ENCODE assay signal across 1 cellular context in genomic region chr7:100119701-100120517, GRCh38.
A peak's percentile ranks its signal among the peaks of the same experiment; 100 is the strongest.
TF ChIP-seq lines count a peak whose summit lies in the region.

No MANE protein-coding gene starts in this region.

TF ChIP-seq in HepG2, 621 proteins besides CTCF, POLR2A, EP300 and RAD21 (continued from another document and continues in another):
- TF ChIP-seq RBM22 (optimal IDR thresholded peaks at IDR 0.05; ENCODE audit: low read length) (no peak), KDM5A (IDR thresholded peaks at IDR 0.05; ENCODE audit: borderline replicate concordance, low read length) (peak; percentile 11; the same call in 1 of the 2 replicates), ATF7 (IDR thresholded peaks at IDR 0.05) (no peak), ATF7 (CRISPR knock-in tag; IDR thresholded peaks at IDR 0.05) (no peak), KDM3A (CRISPR knock-in tag; IDR thresholded peaks at IDR 0.05; ENCODE audit: low read depth) (no peak), DMAP1 (CRISPR knock-in tag; IDR thresholded peaks at IDR 0.05) (peak; percentile 17; the same call in 1 of the 2 replicates), MEIS2 (CRISPR knock-in tag; IDR thresholded peaks at IDR 0.05) (no peak), ZNF549 (CRISPR knock-in tag; IDR thresholded peaks at IDR 0.05) (0 out of 2 replicates have a peak, but pooled peaks have one; percentile 8), RARG (CRISPR knock-in tag; IDR thresholded peaks at IDR 0.05; ENCODE audit: low read depth) (no peak), SNAPC4 (CRISPR knock-in tag; IDR thresholded peaks at IDR 0.05) (peak; percentile 67; the same call in 1 of the 2 replicates), ZFP36L1 (CRISPR knock-in tag; IDR thresholded peaks at IDR 0.05) (no peak), CCDC6 (CRISPR knock-in tag; IDR thresholded peaks at IDR 0.05) (0 out of 2 replicates have a peak, but pooled peaks have one; percentile 18), TP53 (CRISPR knock-in tag; conservative IDR thresholded peaks at IDR 0.05) (no peak), NR2F1 (CRISPR knock-in tag; IDR thresholded peaks at IDR 0.05) (no peak), ZNF619 (CRISPR knock-in tag; IDR thresholded peaks at IDR 0.05) (no peak), ZNF615 (CRISPR knock-in tag; IDR thresholded peaks at IDR 0.05; ENCODE audit: borderline replicate concordance) (no peak), NFKB2 (CRISPR knock-in tag; IDR thresholded peaks at IDR 0.05; ENCODE audit: borderline replicate concordance) (no peak), JDP2 (CRISPR knock-in tag; IDR thresholded peaks at IDR 0.05; ENCODE audit: borderline replicate concordance) (no peak), TARDBP (CRISPR knock-in tag; IDR thresholded peaks at IDR 0.05) (peak; percentile 5; the same call in 1 of the 2 replicates), EED (CRISPR knock-in tag; IDR thresholded peaks at IDR 0.05) (no peak), SRF (IDR thresholded peaks at IDR 0.05; ENCODE audit: low read depth, low read length) (no peak), GTF3A (CRISPR knock-in tag; conservative IDR thresholded peaks at IDR 0.05) (no peak), RBAK (CRISPR knock-in tag; IDR thresholded peaks at IDR 0.05) (no peak), ZNF124 (CRISPR knock-in tag; IDR thresholded peaks at IDR 0.05) (no peak), ZBTB37 (CRISPR knock-in tag; IDR thresholded peaks at IDR 0.05) (no peak), SRSF9 (IDR thresholded peaks at IDR 0.05; ENCODE audit: borderline replicate concordance, insufficient read depth, low read depth, low read length, poor library complexity, severe bottlenecking) (no peak), ZSCAN30 (CRISPR knock-in tag; IDR thresholded peaks at IDR 0.05) (no peak; the same call in 1 of the 2 replicates), TBX2 (CRISPR knock-in tag; IDR thresholded peaks at IDR 0.05; ENCODE audit: borderline replicate concordance) (peak; percentile 58; the same call in 1 of the 2 replicates), ZNF616 (CRISPR knock-in tag; IDR thresholded peaks at IDR 0.05; ENCODE audit: low read depth) (peak; percentile 69; the same call in 1 of the 2 replicates), ZNF761 (CRISPR knock-in tag; conservative IDR thresholded peaks at IDR 0.05) (no peak), DNMT3B (CRISPR knock-in tag; conservative IDR thresholded peaks at IDR 0.05) (no peak), XBP1 (CRISPR knock-in tag; IDR thresholded peaks at IDR 0.05) (no peak), CEBPB (IDR thresholded peaks at IDR 0.05; ENCODE audit: borderline replicate concordance, low read depth, low read length) (no peak), CHD4 (IDR thresholded peaks at IDR 0.05; ENCODE audit: borderline replicate concordance, low read length) (no peak), LCORL (IDR thresholded peaks at IDR 0.05) (0 out of 2 replicates have a peak, but pooled peaks have one; percentile 61), LCORL (CRISPR knock-in tag; IDR thresholded peaks at IDR 0.05) (peak; percentile 36), REPIN1 (CRISPR knock-in tag; IDR thresholded peaks at IDR 0.05; ENCODE audit: borderline replicate concordance, low read depth) (no peak), ZNF782 (CRISPR knock-in tag; IDR thresholded peaks at IDR 0.05; ENCODE audit: borderline replicate concordance) (no peak), ZNF275 (CRISPR knock-in tag; IDR thresholded peaks at IDR 0.05; ENCODE audit: borderline replicate concordance) (0 out of 2 replicates have a peak, but pooled peaks have one; percentile 27), ZNF12 (CRISPR knock-in tag; IDR thresholded peaks at IDR 0.05) (no peak), HDAC6 (IDR thresholded peaks at IDR 0.05; ENCODE audit: low read depth, low read length) (no peak), TCF7L2 (IDR thresholded peaks at IDR 0.05; ENCODE audit: low read depth, low read length) (no peak), ZNF672 (CRISPR knock-in tag; IDR thresholded peaks at IDR 0.05) (no peak), ZNF225 (CRISPR knock-in tag; IDR thresholded peaks at IDR 0.05) (no peak)
- TF ChIP-seq, protein P1, sequence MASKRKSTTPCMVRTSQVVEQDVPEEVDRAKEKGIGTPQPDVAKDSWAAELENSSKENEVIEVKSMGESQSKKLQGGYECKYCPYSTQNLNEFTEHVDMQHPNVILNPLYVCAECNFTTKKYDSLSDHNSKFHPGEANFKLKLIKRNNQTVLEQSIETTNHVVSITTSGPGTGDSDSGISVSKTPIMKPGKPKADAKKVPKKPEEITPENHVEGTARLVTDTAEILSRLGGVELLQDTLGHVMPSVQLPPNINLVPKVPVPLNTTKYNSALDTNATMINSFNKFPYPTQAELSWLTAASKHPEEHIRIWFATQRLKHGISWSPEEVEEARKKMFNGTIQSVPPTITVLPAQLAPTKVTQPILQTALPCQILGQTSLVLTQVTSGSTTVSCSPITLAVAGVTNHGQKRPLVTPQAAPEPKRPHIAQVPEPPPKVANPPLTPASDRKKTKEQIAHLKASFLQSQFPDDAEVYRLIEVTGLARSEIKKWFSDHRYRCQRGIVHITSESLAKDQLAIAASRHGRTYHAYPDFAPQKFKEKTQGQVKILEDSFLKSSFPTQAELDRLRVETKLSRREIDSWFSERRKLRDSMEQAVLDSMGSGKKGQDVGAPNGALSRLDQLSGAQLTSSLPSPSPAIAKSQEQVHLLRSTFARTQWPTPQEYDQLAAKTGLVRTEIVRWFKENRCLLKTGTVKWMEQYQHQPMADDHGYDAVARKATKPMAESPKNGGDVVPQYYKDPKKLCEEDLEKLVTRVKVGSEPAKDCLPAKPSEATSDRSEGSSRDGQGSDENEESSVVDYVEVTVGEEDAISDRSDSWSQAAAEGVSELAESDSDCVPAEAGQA (IDR thresholded peaks at IDR 0.05; ENCODE audit: low read depth): no peak; the same call in 1 of the 2 replicates
- TF ChIP-seq, protein P1 (CRISPR knock-in tag; IDR thresholded peaks at IDR 0.05; ENCODE audit: borderline replicate concordance): no peak
- TF ChIP-seq, protein P2, sequence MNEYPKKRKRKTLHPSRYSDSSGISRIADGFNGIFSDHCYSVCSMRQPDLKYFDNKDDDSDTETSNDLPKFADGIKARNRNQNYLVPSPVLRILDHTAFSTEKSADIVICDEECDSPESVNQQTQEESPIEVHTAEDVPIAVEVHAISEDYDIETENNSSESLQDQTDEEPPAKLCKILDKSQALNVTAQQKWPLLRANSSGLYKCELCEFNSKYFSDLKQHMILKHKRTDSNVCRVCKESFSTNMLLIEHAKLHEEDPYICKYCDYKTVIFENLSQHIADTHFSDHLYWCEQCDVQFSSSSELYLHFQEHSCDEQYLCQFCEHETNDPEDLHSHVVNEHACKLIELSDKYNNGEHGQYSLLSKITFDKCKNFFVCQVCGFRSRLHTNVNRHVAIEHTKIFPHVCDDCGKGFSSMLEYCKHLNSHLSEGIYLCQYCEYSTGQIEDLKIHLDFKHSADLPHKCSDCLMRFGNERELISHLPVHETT (CRISPR knock-in tag; conservative IDR thresholded peaks at IDR 0.05): no peak
- TF ChIP-seq, protein P3, sequence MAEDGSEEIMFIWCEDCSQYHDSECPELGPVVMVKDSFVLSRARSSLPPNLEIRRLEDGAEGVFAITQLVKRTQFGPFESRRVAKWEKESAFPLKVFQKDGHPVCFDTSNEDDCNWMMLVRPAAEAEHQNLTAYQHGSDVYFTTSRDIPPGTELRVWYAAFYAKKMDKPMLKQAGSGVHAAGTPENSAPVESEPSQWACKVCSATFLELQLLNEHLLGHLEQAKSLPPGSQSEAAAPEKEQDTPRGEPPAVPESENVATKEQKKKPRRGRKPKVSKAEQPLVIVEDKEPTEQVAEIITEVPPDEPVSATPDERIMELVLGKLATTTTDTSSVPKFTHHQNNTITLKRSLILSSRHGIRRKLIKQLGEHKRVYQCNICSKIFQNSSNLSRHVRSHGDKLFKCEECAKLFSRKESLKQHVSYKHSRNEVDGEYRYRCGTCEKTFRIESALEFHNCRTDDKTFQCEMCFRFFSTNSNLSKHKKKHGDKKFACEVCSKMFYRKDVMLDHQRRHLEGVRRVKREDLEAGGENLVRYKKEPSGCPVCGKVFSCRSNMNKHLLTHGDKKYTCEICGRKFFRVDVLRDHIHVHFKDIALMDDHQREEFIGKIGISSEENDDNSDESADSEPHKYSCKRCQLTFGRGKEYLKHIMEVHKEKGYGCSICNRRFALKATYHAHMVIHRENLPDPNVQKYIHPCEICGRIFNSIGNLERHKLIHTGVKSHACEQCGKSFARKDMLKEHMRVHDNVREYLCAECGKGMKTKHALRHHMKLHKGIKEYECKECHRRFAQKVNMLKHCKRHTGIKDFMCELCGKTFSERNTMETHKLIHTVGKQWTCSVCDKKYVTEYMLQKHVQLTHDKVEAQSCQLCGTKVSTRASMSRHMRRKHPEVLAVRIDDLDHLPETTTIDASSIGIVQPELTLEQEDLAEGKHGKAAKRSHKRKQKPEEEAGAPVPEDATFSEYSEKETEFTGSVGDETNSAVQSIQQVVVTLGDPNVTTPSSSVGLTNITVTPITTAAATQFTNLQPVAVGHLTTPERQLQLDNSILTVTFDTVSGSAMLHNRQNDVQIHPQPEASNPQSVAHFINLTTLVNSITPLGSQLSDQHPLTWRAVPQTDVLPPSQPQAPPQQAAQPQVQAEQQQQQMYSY (CRISPR knock-in tag; IDR thresholded peaks at IDR 0.05): no peak
